Comparison of ENCODE assay signal across 15 cellular contexts in genomic region chr1:12158362-12159092, GRCh38. TPM values are rescaled to one million over a fixed set of nuclear protein-coding genes. Genes with fewer than 3 reads are reported as not detected.
DNase-seq lines count a peak whose midpoint lies in the region; ATAC-seq, FAIRE-seq and TF ChIP-seq lines count a peak whose summit lies in the region.
"Had no signal": no experiment of that assay in that cellular context is flagged by ENCODE, and none has a peak within 500 bp of the region (broad histone marks: within the 10 kb centered on the region; RNA-seq: fewer than 3 reads in every experiment).

No MANE protein-coding gene starts in this region.

- H3K36me3 Mint-ChIP-seq in CD14-positive monocyte: peaks cover 6% of the 10 kb centered on the region in 2 donors
- peaks cover 5% of the 10 kb centered on the region for H3K36me3 Mint-ChIP-seq in activated T-helper 1 cell treated with anti-CD3 and anti-CD28 coated beads, Interleukin-12 subunit alpha, Interleukin-12 subunit beta, Interleukin-2, Interleukin-4 antibody, amounts not matched to agents 30 ng/mL and 10 ng/mL and 1 ng/mL, durations not matched to agents 14 hours and 24 hours and 36 hours (ENCODE audit: low read depth)

- WGBS in mesendoderm (ENCODE audit: extremely low coverage, insufficient coverage, low lambda C conversion rate): 100% methylated on average over 1 of the region's 22 CpGs

- peaks cover 82% of the 10 kb centered on the region for H3K4me1 Mint-ChIP-seq in CD14-positive monocyte
- H3K4me1 Mint-ChIP-seq in activated T-helper 1 cell treated with anti-CD3 and anti-CD28 coated beads, Interleukin-12 subunit alpha, Interleukin-12 subunit beta, Interleukin-2, Interleukin-4 antibody, amounts not matched to agents 30 ng/mL and 10 ng/mL and 1 ng/mL, durations not matched to agents 14 hours and 24 hours and 36 hours (ENCODE audit: low read depth): peaks cover 80% of the 10 kb centered on the region

- ATAC-seq in GM21381 (IDR thresholded peaks at IDR 0.05; ENCODE audit: unreplicated experiment) (no peak), HG03520 (IDR thresholded peaks at IDR 0.05; ENCODE audit: unreplicated experiment) (no peak)

- FAIRE-seq in GM19239 (lab: Jason Lieb, UNC): peak; percentile 60
- FAIRE-seq: H54, RCC 7860 had no signal

- H3K4me2 ChIP-seq in mesendoderm (ENCODE audit: low read length): no peak overlapping the region
- no peak overlapping the region for H3K4me2 ChIP-seq in osteoblast (ENCODE audit: insufficient read depth, low read length)

- no peak overlapping the region for H3K18ac ChIP-seq in mesendoderm (ENCODE audit: low read length)

- peak overlapping the region; percentile 60 for H3K56ac ChIP-seq in mesendoderm (ENCODE audit: low read length)

- H4K8ac ChIP-seq in mesendoderm (ENCODE audit: low read depth, low read length): no peak overlapping the region

- no peak overlapping the region for H3K27ac ChIP-seq in mesendoderm (ENCODE audit: low read depth, low read length)
- H3K27ac ChIP-seq in osteoblast (ENCODE audit: low read depth, low read length): no peak overlapping the region

- no peak overlapping the region for H3K9ac ChIP-seq in mesendoderm (ENCODE audit: low read length)

- H3K36me3 ChIP-seq in mesendoderm (ENCODE audit: control insufficient read depth, insufficient read depth, low read length) (no peaks in the 10 kb centered on the region), osteoblast (ENCODE audit: insufficient read depth, low read length) (no peaks in the 10 kb centered on the region)

- peaks cover 0 to 2% (median 0%) of the 10 kb centered on the region in 7 donors for H3K9me3 Mint-ChIP-seq in CD14-positive monocyte
- H3K9me3 Mint-ChIP-seq in activated T-helper 1 cell treated with anti-CD3 and anti-CD28 coated beads, Interleukin-12 subunit alpha, Interleukin-12 subunit beta, Interleukin-2, Interleukin-4 antibody, amounts not matched to agents 30 ng/mL and 10 ng/mL and 1 ng/mL, durations not matched to agents 14 hours and 24 hours and 36 hours: no peaks in the 10 kb centered on the region
- H3K9me3 Mint-ChIP-seq: nephron had no signal

- H3K27me3 ChIP-seq in mesendoderm (ENCODE audit: insufficient read depth, low read length, poor library complexity) (no peaks in the 10 kb centered on the region), osteoblast (ENCODE audit: insufficient read depth, low read length) (no peaks in the 10 kb centered on the region)

- H3K79me2 ChIP-seq in mesendoderm (ENCODE audit: control insufficient read depth, insufficient read depth, low read length) (no peaks in the 10 kb centered on the region), osteoblast (ENCODE audit: insufficient read depth, low read length) (no peaks in the 10 kb centered on the region)

- H4K20me1 ChIP-seq in osteoblast (ENCODE audit: insufficient read depth, low read length): no peaks in the 10 kb centered on the region

- H2BK5ac ChIP-seq in mesendoderm (ENCODE audit: low read length): no peak overlapping the region

- H2AK5ac ChIP-seq in mesendoderm (ENCODE audit: low read length): no peak overlapping the region

- H3K9me3 ChIP-seq in osteoblast (ENCODE audit: low read depth, low read length): no peaks in the 10 kb centered on the region

- TF ChIP-seq CTCF in CD14-positive monocyte (IDR thresholded peaks at IDR 0.05): no peak
- TF ChIP-seq CTCF in osteoblast (IDR thresholded peaks at IDR 0.05; ENCODE audit: extremely low read depth, low read depth, low read length): no peak

- no peak overlapping the region for H2BK120ac ChIP-seq in mesendoderm (ENCODE audit: low read depth, low read length)

- H3K4me3 Mint-ChIP-seq in CD14-positive monocyte: peak overlapping the region in 1 of 2 donors; percentile 63
- peak overlapping the region; percentile 80 for H3K4me3 Mint-ChIP-seq in activated T-helper 1 cell treated with anti-CD3 and anti-CD28 coated beads, Interleukin-12 subunit alpha, Interleukin-12 subunit beta, Interleukin-2, Interleukin-4 antibody, amounts not matched to agents 30 ng/mL and 10 ng/mL and 1 ng/mL, durations not matched to agents 14 hours and 24 hours and 36 hours
- H3K4me3 Mint-ChIP-seq: nephron had no signal

- peaks cover 0 to 4% (median 0%) of the 10 kb centered on the region in 3 donors for H3K27me3 Mint-ChIP-seq in CD14-positive monocyte (ENCODE audit: low read depth in 3 of 3)
- H3K27me3 Mint-ChIP-seq in activated T-helper 1 cell treated with anti-CD3 and anti-CD28 coated beads, Interleukin-12 subunit alpha, Interleukin-12 subunit beta, Interleukin-2, Interleukin-4 antibody, amounts not matched to agents 30 ng/mL and 10 ng/mL and 1 ng/mL, durations not matched to agents 14 hours and 24 hours and 36 hours (ENCODE audit: insufficient read depth): no peaks in the 10 kb centered on the region

- no peaks in the 10 kb centered on the region for H3K79me1 ChIP-seq in mesendoderm (ENCODE audit: low read length)

- peaks cover 10% of the 10 kb centered on the region for H3K4me1 ChIP-seq in mesendoderm (ENCODE audit: control insufficient read depth, low read depth, low read length)
- peaks cover 20% of the 10 kb centered on the region for H3K4me1 ChIP-seq in osteoblast (ENCODE audit: insufficient read depth, low read length)

- peak overlapping the region; percentile 98 to 100 (median 99) for H3K27ac Mint-ChIP-seq in CD14-positive monocyte
- peak overlapping the region; percentile 98 for H3K27ac Mint-ChIP-seq in activated T-helper 1 cell treated with anti-CD3 and anti-CD28 coated beads, Interleukin-12 subunit alpha, Interleukin-12 subunit beta, Interleukin-2, Interleukin-4 antibody, amounts not matched to agents 30 ng/mL and 10 ng/mL and 1 ng/mL, durations not matched to agents 14 hours and 24 hours and 36 hours

- peak overlapping the region; percentile 30 for H3K23ac ChIP-seq in mesendoderm (ENCODE audit: low read length)

- DNase-seq in CD14-positive monocyte (ENCODE audit: low spot score) (no peak), GM19239 (ENCODE audit: insufficient read length, low spot score) (no peak), mesendoderm (no peak), NAMALWA (ENCODE audit: low spot score) (no peak), osteoblast (ENCODE audit: insufficient read length, low spot score, missing footprints) (no peak)
- no peak for DNase-seq in activated T-helper 1 cell treated with anti-CD3 and anti-CD28 coated beads, Interleukin-12 subunit alpha, Interleukin-12 subunit beta, Interleukin-2, Interleukin-4 antibody, amounts not matched to agents 30 ng/mL and 10 ng/mL and 1 ng/mL, durations not matched to agents 14 hours and 24 hours and 36 hours (ENCODE audit: low spot score)
- DNase-seq: activated gamma-delta T cell, COR-L47, NCI-H2171, T1000 had no signal

- H3K4me3 ChIP-seq in mesendoderm (ENCODE audit: low read length) (no peak overlapping the region), osteoblast (ENCODE audit: insufficient read depth, low read length) (no peak overlapping the region)

- no peak overlapping the region for H4K5ac ChIP-seq in mesendoderm (ENCODE audit: low read length)

- intact Hi-C loops in CD14-positive monocyte (cut with micrococcal nuclease): no loop called here
- intact Hi-C loops in activated T-helper 1 cell treated with anti-CD3 and anti-CD28 coated beads, Interleukin-12 subunit alpha, Interleukin-12 subunit beta, Interleukin-2, Interleukin-4 antibody, amounts not matched to agents 30 ng/mL and 10 ng/mL and 1 ng/mL, durations not matched to agents 14 hours and 24 hours and 36 hours (cut with micrococcal nuclease): loop anchor here (5.0 kb wide), 2 partner anchors 139 to 289 kb away; no protein-coding TSS in a partner anchor

- H2AFZ ChIP-seq in osteoblast (ENCODE audit: low read length): no peak overlapping the region

- peak overlapping the region; percentile 36 for H3K4ac ChIP-seq in mesendoderm (ENCODE audit: low read depth, low read length)

- H2BK15ac ChIP-seq in mesendoderm (replicated peaks; ENCODE audit: low read depth): no peak overlapping the region

RNA-seq across cellular contexts. Expression of gene TNFRSF1B, which starts 8.3 kb away (rescaled TPM):
- 100 to 1,000 TPM; 436 to 761 TPM for polyA plus RNA-seq in CD14-positive monocyte
- 211 and 213 TPM in 2 replicates for total RNA-seq in activated T-helper 1 cell treated with anti-CD3 and anti-CD28 coated beads, Interleukin-12 subunit alpha, Interleukin-12 subunit beta, Interleukin-2, Interleukin-4 antibody, amounts not matched to agents 30 ng/mL and 10 ng/mL and 1 ng/mL, durations not matched to agents 14 hours and 24 hours and 36 hours
- 0.77 TPM for polyA plus RNA-seq in mesendoderm (2013, experiment 1 of 2)
- 0.66 TPM for polyA plus RNA-seq in mesendoderm (2013, experiment 2 of 2)
- total RNA-seq in osteoblast: 11.2 and 12.7 TPM in 2 replicates

Comparison
In these comparisons a context has a peak if more than half of its experiments do, and no peak if none do; other contexts are left out.
1. RNA of gene TNFRSF1B, which starts 8.3 kb away (total RNA-seq): 211 to 213 TPM in activated T-helper 1 cell treated with anti-CD3 and anti-CD28 coated beads, Interleukin-12 subunit alpha, Interleukin-12 subunit beta, Interleukin-2, Interleukin-4 antibody, amounts not matched to agents 30 ng/mL and 10 ng/mL and 1 ng/mL, durations not matched to agents 14 hours and 24 hours and 36 hours; 11.2 to 12.7 TPM in osteoblast; every median in the first group is over 10 times any median in the second.